Comparison of ENCODE assay signal across 9 cellular contexts in genomic region chr2:85525029-85525428, GRCh38. TPM values are rescaled to one million over a fixed set of nuclear protein-coding genes. Genes with fewer than 3 reads are reported as not detected.
DNase-seq lines count a peak whose midpoint lies in the region; TF ChIP-seq lines count a peak whose summit lies in the region.
"Had no signal": no experiment of that assay in that cellular context is flagged by ENCODE, and none has a peak within 500 bp of the region (broad histone marks: within the 10 kb centered on the region; RNA-seq: fewer than 3 reads in every experiment).

No MANE protein-coding gene starts in this region.

- H2BK12ac ChIP-seq in trophoblast cell (ENCODE audit: low read length), result no peak overlapping the region

- no peaks in the 10 kb centered on the region for H3K9me3 ChIP-seq in ascending aorta
- H3K9me3 ChIP-seq in neutrophil, result no peaks in the 10 kb centered on the region
- no peaks in the 10 kb centered on the region for H3K9me3 ChIP-seq in trophoblast cell (ENCODE audit: insufficient read depth, low read depth, low read length)

- H3K27me3 ChIP-seq in ascending aorta (no peaks in the 10 kb centered on the region), neutrophil (no peaks in the 10 kb centered on the region), trophoblast cell (ENCODE audit: insufficient read depth, low read length) (no peaks in the 10 kb centered on the region)

- no peak overlapping the region for H2AFZ ChIP-seq in trophoblast cell (ENCODE audit: insufficient read depth, low read length, poor library complexity)

- no CpG with 5 or more reads among the region's 5 CpGs for WGBS in trophoblast cell (ENCODE audit: extremely low coverage, insufficient coverage, insufficient read length)

- no peak overlapping the region for H4K12ac ChIP-seq in trophoblast cell (ENCODE audit: low read depth, low read length)

- H3K79me1 ChIP-seq in trophoblast cell (ENCODE audit: low read length), result peaks cover 2% of the 10 kb centered on the region

- H2AK5ac ChIP-seq in trophoblast cell (ENCODE audit: low read length), result no peak overlapping the region

- H4K8ac ChIP-seq in trophoblast cell (ENCODE audit: low read depth, low read length), result no peak overlapping the region

- H3K4me2 ChIP-seq in trophoblast cell (ENCODE audit: low read length), result no peak overlapping the region

- H3K36me3 ChIP-seq in ascending aorta, result no peaks in the 10 kb centered on the region
- no peaks in the 10 kb centered on the region for H3K36me3 ChIP-seq in neutrophil
- H3K36me3 ChIP-seq in trophoblast cell (ENCODE audit: control insufficient read depth in 1 of 2, insufficient read depth in 2 of 2, low read length in 2 of 2), result no peaks in the 10 kb centered on the region

- DNase-seq in ascending aorta (ENCODE audit: low spot score in 2 of 2) (no peak), MV-4-11 (lab: John Stamatoyannopoulos, UW) (no peak), trophoblast cell (no peak)
- no peak for DNase-seq in activated CD4-positive, CD25-positive, alpha-beta regulatory T cell treated with anti-CD3 and anti-CD28 coated beads, Interleukin-2, amount 50 U/mL, for 72 hours
- DNase-seq: activated CD4-positive, alpha-beta T cell treated with anti-CD3 and anti-CD28 coated beads, Interleukin-2, amount 10 ng/mL, durations not matched to agents 7 days and 5 days; DMS79 treated with DMSO at 0.1 percent for 48 hours; T-helper 1 cell had no signal

- H3K4ac ChIP-seq in trophoblast cell (ENCODE audit: low read depth, low read length), result no peak overlapping the region

- no peak overlapping the region for H2BK120ac ChIP-seq in trophoblast cell (ENCODE audit: insufficient read depth, low read length, poor library complexity)

- H3K4me1 ChIP-seq in ascending aorta, result peaks cover 0 to 9% of the 10 kb centered on the region in 2 donors
- H3K4me1 ChIP-seq in neutrophil (ENCODE audit: control insufficient read depth in 1 of 2, insufficient read depth in 1 of 2, low read depth in 1 of 2, low read length in 1 of 2), result peaks cover 24 to 27% of the 10 kb centered on the region in 2 experiments
- H3K4me1 ChIP-seq in trophoblast cell (ENCODE audit: control insufficient read depth in 1 of 2, insufficient read depth in 2 of 2, low read length in 2 of 2), result peaks cover 8 to 9% of the 10 kb centered on the region in 2 experiments

- no peak overlapping the region for H4K91ac ChIP-seq in trophoblast cell (ENCODE audit: low read depth, low read length)

- H3K9ac ChIP-seq in trophoblast cell (ENCODE audit: low read length), result no peak overlapping the region

- intact Hi-C loops in ascending aorta (cut with DNase I), result no loop called here

- no peak overlapping the region for H3K18ac ChIP-seq in trophoblast cell (ENCODE audit: low read length)

- TF ChIP-seq CTCF in C4-2B (conservative IDR thresholded peaks at IDR 0.05) (no peak), ascending aorta (IDR thresholded peaks at IDR 0.05) (no peak), neutrophil (IDR thresholded peaks at IDR 0.05) (no peak)

- H3K4me3 ChIP-seq in ascending aorta (no peak overlapping the region), neutrophil (ENCODE audit: low read depth in 1 of 2, low read length in 1 of 2) (no peak overlapping the region), trophoblast cell (ENCODE audit: low read depth, low read length) (no peak overlapping the region)

- peak overlapping the region; percentile 74 for H3K27ac ChIP-seq in C4-2B
- H3K27ac ChIP-seq in ascending aorta, result peak overlapping the region; percentile 47 to 66
- peak overlapping the region; percentile 54 for H3K27ac ChIP-seq in neutrophil
- H3K27ac ChIP-seq in trophoblast cell (ENCODE audit: low read depth, low read length), result no peak overlapping the region

- no peak overlapping the region for H3K23ac ChIP-seq in trophoblast cell (ENCODE audit: low read length)

- H2BK5ac ChIP-seq in trophoblast cell (ENCODE audit: low read depth, low read length, poor library complexity), result no peak overlapping the region

- H3K79me2 ChIP-seq in trophoblast cell (ENCODE audit: control insufficient read depth, insufficient read depth, low read length, poor library complexity), result no peaks in the 10 kb centered on the region

- no peak overlapping the region for H3K14ac ChIP-seq in trophoblast cell (ENCODE audit: low read length)

RNA-seq across cellular contexts. Expression of gene MAT2A, which starts 13.9 kb away (rescaled TPM):
- total RNA-seq in ascending aorta, result 91.7 TPM
- polyA plus RNA-seq in trophoblast cell (2013), result 128 and 130 TPM in 2 replicates

RNA-seq across cellular contexts. Expression of gene GGCX, which starts 36.3 kb away (rescaled TPM):
- 31.9 TPM for total RNA-seq in ascending aorta
- polyA plus RNA-seq in trophoblast cell (2013), result 34.3 and 35.8 TPM in 2 replicates

RNA-seq across cellular contexts. Expression of gene VAMP8, which starts 52.4 kb away (rescaled TPM):
- 10.0 TPM for total RNA-seq in ascending aorta
- polyA plus RNA-seq in trophoblast cell (2013), result 104 and 109 TPM in 2 replicates

RNA-seq across cellular contexts. Expression of gene VAMP5, which starts 59.2 kb away (rescaled TPM):
- 114 TPM for total RNA-seq in ascending aorta
- polyA plus RNA-seq in trophoblast cell (2013), result 9.0 and 9.3 TPM in 2 replicates
